In the genomic region with DNA sequence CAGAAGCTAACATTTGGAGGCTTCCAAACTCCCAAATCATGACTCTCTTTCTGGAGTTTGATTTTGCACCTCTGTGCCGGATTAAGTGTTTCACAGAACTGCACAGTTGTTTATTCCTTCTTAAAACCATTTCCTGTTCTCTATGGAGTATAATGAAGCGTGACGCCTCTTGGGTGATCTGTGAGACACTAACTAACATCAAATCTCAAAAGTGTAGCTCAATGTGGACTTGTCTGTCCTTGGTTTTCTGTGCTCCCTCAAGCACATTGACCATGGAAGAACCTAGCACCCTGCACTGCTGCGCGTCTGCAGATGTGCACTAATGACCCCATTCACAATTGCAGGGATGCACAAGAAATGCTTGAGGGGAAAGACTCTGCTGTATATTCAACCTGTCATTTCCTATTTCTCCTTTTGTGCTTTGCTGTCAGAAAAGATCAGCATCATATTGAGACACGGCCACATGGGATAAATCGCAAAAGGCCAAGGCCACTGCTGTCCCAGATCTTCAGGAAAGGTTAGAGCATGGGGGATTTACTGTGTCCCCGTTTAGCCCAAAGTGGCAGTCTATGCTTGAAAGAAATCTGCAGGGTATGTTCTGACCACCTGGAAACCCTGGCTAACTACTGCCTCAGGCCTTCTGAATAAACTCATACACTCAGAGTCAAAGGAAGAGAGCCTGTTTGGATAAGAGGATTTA, we compare ENCODE assay signal across 16 cellular contexts.
DNase-seq lines count a peak whose midpoint lies in the region; ATAC-seq and TF ChIP-seq lines count a peak whose summit lies in the region.
"Had no signal": no experiment of that assay in that cellular context is flagged by ENCODE, and none has a peak within 500 bp of the region (broad histone marks: within the 10 kb centered on the region; RNA-seq: fewer than 3 reads in every experiment).

No MANE protein-coding gene starts in this region.

- H3K4me3 Mint-ChIP-seq in stimulated activated naive B cell treated with anti-CD40 and anti-IgM and Interleukin-4, amounts not matched to agents 10 μg/mL and 1 μg/mL and 100 μg/mL, for 72 hours, result no peak overlapping the region
- H3K4me3 Mint-ChIP-seq: HFFc6 had no signal

- peaks cover 9 to 10% of the 10 kb centered on the region in 2 donors for H3K4me1 Mint-ChIP-seq in stimulated activated naive B cell treated with anti-CD40 and anti-IgM and Interleukin-4, amounts not matched to agents 10 μg/mL and 1 μg/mL and 100 μg/mL, for 72 hours

- peak; percentile 23 to 29 for ATAC-seq in stimulated activated naive B cell treated with anti-CD40 and anti-IgM and Interleukin-4, amounts not matched to agents 10 μg/mL and 1 μg/mL and 100 μg/mL, for 72 hours (replicated peaks)
- ATAC-seq in gastrocnemius medialis, result no peak

- H3K27me3 ChIP-seq in BLaER1, result no peaks in the 10 kb centered on the region
- H3K27me3 ChIP-seq in gastrocnemius medialis, result no peaks in the 10 kb centered on the region

- H4K20me1 ChIP-seq in BLaER1, result no peaks in the 10 kb centered on the region

- H3K27ac ChIP-seq in BLaER1 (no peak overlapping the region), cingulate gyrus (ENCODE audit: low read depth, low read length) (peak overlapping the region; percentile 57), gastrocnemius medialis (no peak overlapping the region)

- H3K27ac Mint-ChIP-seq in stimulated activated naive B cell treated with anti-CD40 and anti-IgM and Interleukin-4, amounts not matched to agents 10 μg/mL and 1 μg/mL and 100 μg/mL, for 72 hours, result peak overlapping the region; percentile 59
- H3K27ac Mint-ChIP-seq: HFFc6 had no signal

- H3K4me1 ChIP-seq in BLaER1 (peaks cover 18% of the 10 kb centered on the region), gastrocnemius medialis (no peaks in the 10 kb centered on the region)

- in situ Hi-C loops in gastrocnemius medialis (cut with MboI; ENCODE audit: low sequenced_read_pairs in 4 of 4), result no loop called here

- no peak for TF ChIP-seq POLR2A in gastrocnemius medialis (IDR thresholded peaks at IDR 0.05)

- H3K36me3 ChIP-seq in BLaER1 (no peaks in the 10 kb centered on the region), gastrocnemius medialis (no peaks in the 10 kb centered on the region)

- H3K27me3 Mint-ChIP-seq in stimulated activated naive B cell treated with anti-CD40 and anti-IgM and Interleukin-4, amounts not matched to agents 10 μg/mL and 1 μg/mL and 100 μg/mL, for 72 hours, result peaks cover 10 to 28% of the 10 kb centered on the region in 2 donors

- DNase-seq in NCI-H82 (lab: John Stamatoyannopoulos, UW), result peak; percentile 84
- no peak for DNase-seq in stimulated activated naive B cell treated with anti-CD40 and anti-IgM and Interleukin-4, amounts not matched to agents 10 μg/mL and 1 μg/mL and 100 μg/mL, for 72 hours
- DNase-seq in DMS153 (lab: John Stamatoyannopoulos, UW), result no peak
- no peak for DNase-seq in gastrocnemius medialis
- no peak for DNase-seq in activated CD4-positive, CD25-positive, alpha-beta regulatory T cell treated with anti-CD3 and anti-CD28 coated beads, Interleukin-2, amount 50 U/mL, for 72 hours
- DNase-seq: COR-L47, HFFc6, IMR-90, NCI-H1105 treated with DMSO at 0.1 percent for 48 hours, NCI-H187, NCI-H226, NCI-H526 treated with DMSO at 0.1 percent for 48 hours, OCI-M1, SHP77 treated with DMSO at 0.1 percent for 48 hours had no signal

- H3K36me3 Mint-ChIP-seq in stimulated activated naive B cell treated with anti-CD40 and anti-IgM and Interleukin-4, amounts not matched to agents 10 μg/mL and 1 μg/mL and 100 μg/mL, for 72 hours, result no peaks in the 10 kb centered on the region

- TF ChIP-seq CTCF in gastrocnemius medialis (IDR thresholded peaks at IDR 0.05 in 4 of 5, conservative IDR thresholded peaks at IDR 0.05 in 1 of 5), result no peak

- H3K9me3 Mint-ChIP-seq in stimulated activated naive B cell treated with anti-CD40 and anti-IgM and Interleukin-4, amounts not matched to agents 10 μg/mL and 1 μg/mL and 100 μg/mL, for 72 hours, result peaks cover 1 to 3% of the 10 kb centered on the region in 2 donors

- H3K4me3 ChIP-seq in BLaER1 (no peak overlapping the region), gastrocnemius medialis (no peak overlapping the region)

- H3K4me2 ChIP-seq in BLaER1, result peak overlapping the region; percentile 51

- no peaks in the 10 kb centered on the region for H3K9me3 ChIP-seq in BLaER1
- no peaks in the 10 kb centered on the region for H3K9me3 ChIP-seq in gastrocnemius medialis

- intact Hi-C loops in gastrocnemius medialis (cut with DNase I; ENCODE audit: low total_unique reads), result no loop called here

- no peak overlapping the region for H3K9ac ChIP-seq in BLaER1

Comparison
In these comparisons a context has a peak if more than half of its experiments do, and no peak if none do; other contexts are left out.
1. ATAC-seq: peak in stimulated activated naive B cell treated with anti-CD40 and anti-IgM and Interleukin-4, amounts not matched to agents 10 μg/mL and 1 μg/mL and 100 μg/mL, for 72 hours (2 of 2); none in gastrocnemius medialis (0 of 2).